ENCODE assay signal across 8 cellular contexts in the genomic region with DNA sequence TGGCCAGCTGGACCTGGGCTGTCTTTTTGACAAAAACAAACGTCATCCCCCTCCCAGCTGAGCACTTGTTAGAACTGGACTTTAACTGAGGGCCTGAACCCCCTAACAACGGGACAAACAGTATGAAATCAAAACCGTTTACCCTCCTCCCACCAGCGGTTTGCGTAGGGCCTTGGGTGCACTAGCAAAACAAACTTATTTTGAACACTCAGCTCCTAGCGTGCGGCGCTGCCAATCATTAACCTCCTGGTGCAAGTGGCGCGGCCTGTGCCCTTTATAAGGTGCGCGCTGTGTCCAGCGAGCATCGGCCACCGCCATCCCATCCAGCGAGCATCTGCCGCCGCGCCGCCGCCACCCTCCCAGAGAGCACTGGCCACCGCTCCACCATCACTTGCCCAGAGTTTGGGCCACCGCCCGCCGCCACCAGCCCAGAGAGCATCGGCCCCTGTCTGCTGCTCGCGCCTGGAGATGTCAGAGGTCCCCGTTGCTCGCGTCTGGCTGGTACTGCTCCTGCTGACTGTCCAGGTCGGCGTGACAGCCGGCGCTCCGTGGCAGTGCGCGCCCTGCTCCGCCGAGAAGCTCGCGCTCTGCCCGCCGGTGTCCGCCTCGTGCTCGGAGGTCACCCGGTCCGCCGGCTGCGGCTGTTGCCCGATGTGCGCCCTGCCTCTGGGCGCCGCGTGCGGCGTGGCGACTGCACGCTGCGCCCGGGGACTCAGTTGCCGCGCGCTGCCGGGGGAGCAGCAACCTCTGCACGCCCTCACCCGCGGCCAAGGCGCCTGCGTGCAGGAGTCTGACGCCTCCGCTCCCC. TPM values are rescaled to one million over a fixed set of nuclear protein-coding genes. Genes with fewer than 3 reads are reported as not detected.
DNase-seq lines count a peak whose midpoint lies in the region; ATAC-seq and TF ChIP-seq lines count a peak whose summit lies in the region.

A gene (plus strand): TSS at position 304 of the 808 bp plus-strand sequence. CDS start 165 bp downstream, at position 469.

- H3K27me3 ChIP-seq in MG63 (no peaks in the 10 kb centered on the region), ectodermal cell (ENCODE audit: control insufficient read depth, insufficient read depth, low read length, poor library complexity, severe bottlenecking) (peaks cover 46% of the 10 kb centered on the region), esophagus squamous epithelium (peaks cover 0 to 83% (median 2%) of the 10 kb centered on the region in 4 donors)

- H3K36me3 ChIP-seq in MG63 (no peaks in the 10 kb centered on the region), ectodermal cell (ENCODE audit: control insufficient read depth, insufficient read depth, low read length) (no peaks in the 10 kb centered on the region), esophagus squamous epithelium (no peaks in the 10 kb centered on the region)

- intact Hi-C loops in esophagus squamous epithelium (cut with DNase I) = no loop called here

- H3K4me3 ChIP-seq in MG63 = peak within 1 kb of the TSS; percentile 35
- peak within 1 kb of the TSS; percentile 27 for H3K4me3 ChIP-seq in ectodermal cell (ENCODE audit: insufficient read depth, low read depth, low read length)
- H3K4me3 ChIP-seq in esophagus squamous epithelium = peak within 1 kb of the TSS in 2 of 4 donors; percentile 30 to 55

- no peak for TF ChIP-seq CTCF in esophagus squamous epithelium (IDR thresholded peaks at IDR 0.05)

- ATAC-seq in GM19452 (IDR thresholded peaks at IDR 0.05; ENCODE audit: unreplicated experiment) = no peak

- no peak for TF ChIP-seq POLR2A in esophagus squamous epithelium (IDR thresholded peaks at IDR 0.05)

- WGBS in ectodermal cell, 2 experiments = 12% methylated on average over 73 of the region's 73 CpGs
- 11 to 17% methylated on average over 5 of the region's 73 CpGs for WGBS in esophagus squamous epithelium, 2 donors

- H3K27ac ChIP-seq in ectodermal cell (ENCODE audit: insufficient read depth, low read depth, low read length, poor library complexity, severe bottlenecking) (no peak within 1 kb of the TSS), esophagus squamous epithelium (no peak within 1 kb of the TSS)

- H3K4me1 ChIP-seq in ectodermal cell (ENCODE audit: control insufficient read depth, insufficient read depth, low read length) (peaks cover 6% of the 10 kb centered on the region), esophagus squamous epithelium (peaks cover 0 to 13% (median 8%) of the 10 kb centered on the region in 3 donors)

- no peaks in the 10 kb centered on the region for H3K9me3 ChIP-seq in MG63
- H3K9me3 ChIP-seq in ectodermal cell (ENCODE audit: control insufficient read depth, low read length) = no peaks in the 10 kb centered on the region
- no peaks in the 10 kb centered on the region for H3K9me3 ChIP-seq in esophagus squamous epithelium

- DNase-seq in AG08395 (ENCODE audit: low spot score) = peak; percentile 57
- no peak for DNase-seq in MG63
- DNase-seq in mesenteric fat pad (ENCODE audit: low spot score) = peak; percentile 85
- DNase-seq in activated naive CD4-positive, alpha-beta T cell (lab: John Stamatoyannopoulos, UW) = no peak
- no peak for DNase-seq in esophagus squamous epithelium (lab: John Stamatoyannopoulos, UW)
- no peak for DNase-seq in NCI-H2227 treated with DMSO at 0.1 percent for 48 hours (lab: John Stamatoyannopoulos, UW)

RNA-seq across cellular contexts. Expression of the gene that starts here (rescaled TPM):
- total RNA-seq in MG63 (2014; rRNA removed; shearing (Covaris generic); ENCODE audit: low replicate concordance) = not detected in 2 replicates
- polyA plus RNA-seq in ectodermal cell (2013, experiment 1 of 4) = not detected
- polyA plus RNA-seq in ectodermal cell (2013, experiment 2 of 4) = not detected
- not detected for polyA plus RNA-seq in ectodermal cell (2013, experiment 3 of 4)
- not detected for polyA plus RNA-seq in ectodermal cell (2013, experiment 4 of 4)
- total RNA-seq in mesenteric fat pad (not detected), esophagus squamous epithelium (not detected)

Comparison
In these comparisons a context has a peak if more than half of its experiments do, and no peak if none do; other contexts are left out.
1. Peak in DNase-seq in mesenteric fat pad; RNA of the gene not detected or under 1 TPM.